18 cellular contexts compared by ENCODE assay signal in the genomic region with DNA sequence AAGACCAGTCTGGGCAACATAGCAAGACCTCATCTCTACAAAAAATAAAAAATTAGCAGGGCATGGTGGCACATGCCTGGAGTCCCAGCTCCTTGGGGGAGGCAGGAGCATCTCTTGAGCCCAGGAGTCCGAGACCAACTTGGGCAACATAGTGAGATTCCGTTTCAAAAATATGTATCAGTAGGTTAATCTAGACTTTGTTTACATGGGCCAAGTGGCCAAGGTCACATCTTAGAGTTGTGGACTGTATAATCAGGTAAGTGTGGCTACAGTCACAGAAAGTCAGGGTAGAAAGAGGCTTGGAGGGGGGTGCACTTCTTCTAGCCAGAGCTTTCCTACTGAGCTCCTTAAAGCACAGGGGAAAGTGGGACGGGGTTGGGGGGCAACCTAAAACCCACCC.
DNase-seq lines count a peak whose midpoint lies in the region; ATAC-seq, FAIRE-seq and TF ChIP-seq lines count a peak whose summit lies in the region.
"Had no signal": no experiment of that assay in that cellular context is flagged by ENCODE, and none has a peak within 500 bp of the region (broad histone marks: within the 10 kb centered on the region; RNA-seq: fewer than 3 reads in every experiment).

No MANE protein-coding gene starts in this region.

- 33 to 38% methylated on average over 3 of the region's 3 CpGs for WGBS in pancreas, 2 donors

- peaks cover 91 to 100% (median 99%) of the 10 kb centered on the region in 10 experiments for H3K4me1 ChIP-seq in BLaER1 treated with 17β-estradiol and CSF1 and Interleukin-3, amounts not matched to agents 10 nM and 100 nM
- H3K4me1 ChIP-seq in Karpas-422 (ENCODE audit: low read length) (peaks cover 97% of the 10 kb centered on the region), pancreas (no peaks in the 10 kb centered on the region)
- H3K4me1 ChIP-seq: SJCRH30 had no signal

- peaks cover 0 to 19% (median 0%) of the 10 kb centered on the region in 11 experiments; a peak in 4 of 22 replicates for H3K36me3 ChIP-seq in BLaER1 treated with 17β-estradiol and CSF1 and Interleukin-3, amounts not matched to agents 10 nM and 100 nM
- H3K36me3 ChIP-seq in Karpas-422 (ENCODE audit: insufficient read depth, low read length): 0 out of 2 replicates have a peak, but pooled peaks cover 4% of the 10 kb centered on the region
- H3K36me3 ChIP-seq in pancreas: no peaks in the 10 kb centered on the region
- H3K36me3 ChIP-seq: SJCRH30 had no signal

- TF ChIP-seq CTCF in WTC11 (IDR thresholded peaks at IDR 0.05) (no peak), pancreas (IDR thresholded peaks at IDR 0.05) (no peak)

- H2AFZ ChIP-seq in Karpas-422 (ENCODE audit: low read length): no peak overlapping the region

- H3K27me3 ChIP-seq in BLaER1 treated with 17β-estradiol and CSF1 and Interleukin-3, amounts not matched to agents 10 nM and 100 nM: no peaks in the 10 kb centered on the region
- no peaks in the 10 kb centered on the region for H3K27me3 ChIP-seq in Karpas-422 (ENCODE audit: low read length)
- no peaks in the 10 kb centered on the region for H3K27me3 ChIP-seq in pancreas
- H3K27me3 ChIP-seq: SJCRH30 had no signal

- ATAC-seq in WTC11 (no peak), pancreas (peak in 3 of 4 donors; percentile 30 to 80 (median 69)), HG03139 (IDR thresholded peaks at IDR 0.05; ENCODE audit: unreplicated experiment) (no peak)
- no peak for ATAC-seq in activated T-helper 17 cell treated with anti-CD3 and anti-CD28 coated beads, Interleukin-2, amount 50 U/mL, for 72 hours (replicated peaks)
- ATAC-seq: CD8-positive, alpha-beta T cell; Panc1 had no signal

- no peaks in the 10 kb centered on the region for H3K9me2 ChIP-seq in Karpas-422 (replicated peaks; ENCODE audit: insufficient read depth, low read length)

- FAIRE-seq in pancreas (lab: Jason Lieb, UNC): no peak
- FAIRE-seq: A204.1, H54, HTR-8/SVneo had no signal

- CTCF ChIA-PET in WTC11 (lab: Charles Lee): interaction anchor here (0.6 kb wide), 1 partner anchor 685 kb away, joined by 5 read pairs; no protein-coding TSS in a partner anchor

- intact Hi-C loops in pancreas (cut with DNase I): no loop called here

- H3K9me3 Mint-ChIP-seq in WTC11: no peaks in the 10 kb centered on the region
- no peaks in the 10 kb centered on the region for H3K9me3 Mint-ChIP-seq in activated T-helper 17 cell treated with anti-CD3 and anti-CD28 coated beads, Interleukin-2, amount 50 U/mL, for 72 hours
- H3K9me3 Mint-ChIP-seq in activated naive CD8-positive, alpha-beta T cell treated with anti-CD3 and anti-CD28 coated beads for 36 hours: no peaks in the 10 kb centered on the region
- H3K9me3 Mint-ChIP-seq: CD8-positive, alpha-beta T cell had no signal

- H3K4me1 Mint-ChIP-seq in WTC11: peaks cover 55% of the 10 kb centered on the region
- no peaks in the 10 kb centered on the region for H3K4me1 Mint-ChIP-seq in activated T-helper 17 cell treated with anti-CD3 and anti-CD28 coated beads, Interleukin-2, amount 50 U/mL, for 72 hours
- H3K4me1 Mint-ChIP-seq in activated naive CD8-positive, alpha-beta T cell treated with anti-CD3 and anti-CD28 coated beads for 36 hours: peaks cover 25% of the 10 kb centered on the region

- POLR2A ChIA-PET in WTC11 (lab: Charles Lee): interaction anchor here (0.5 kb wide), 1 partner anchor 186 kb away, joined by 3 read pairs; no protein-coding TSS in a partner anchor

- no peaks in the 10 kb centered on the region for H3K27me3 Mint-ChIP-seq in WTC11 (ENCODE audit: low read depth)
- no peaks in the 10 kb centered on the region for H3K27me3 Mint-ChIP-seq in activated T-helper 17 cell treated with anti-CD3 and anti-CD28 coated beads, Interleukin-2, amount 50 U/mL, for 72 hours
- no peaks in the 10 kb centered on the region for H3K27me3 Mint-ChIP-seq in activated naive CD8-positive, alpha-beta T cell treated with anti-CD3 and anti-CD28 coated beads for 36 hours

- H4K20me1 ChIP-seq in BLaER1 treated with 17β-estradiol and CSF1 and Interleukin-3, amounts not matched to agents 10 nM and 100 nM: peaks cover 7 to 95% (median 60%) of the 10 kb centered on the region in 11 experiments; a peak in 20 of 22 replicates
- H4K20me1 ChIP-seq in Karpas-422 (ENCODE audit: insufficient read depth, low read depth, low read length): no peaks in the 10 kb centered on the region

- H3K27ac ChIP-seq in BLaER1 treated with 17β-estradiol and CSF1 and Interleukin-3, amounts not matched to agents 10 nM and 100 nM: peak overlapping the region in 10 of 11 experiments; percentile 61 to 90 (median 72); a peak in 18 of 22 replicates
- H3K27ac ChIP-seq in Karpas-422 (ENCODE audit: low read length) (peak overlapping the region; percentile 96), pancreas (no peak overlapping the region)
- H3K27ac ChIP-seq: SJCRH30 had no signal

- peaks cover 48% of the 10 kb centered on the region for H3K79me2 ChIP-seq in Karpas-422 (ENCODE audit: low read length)

- H3K36me3 Mint-ChIP-seq in WTC11: peaks cover 3% of the 10 kb centered on the region
- H3K36me3 Mint-ChIP-seq in activated T-helper 17 cell treated with anti-CD3 and anti-CD28 coated beads, Interleukin-2, amount 50 U/mL, for 72 hours (ENCODE audit: low read depth): no peaks in the 10 kb centered on the region
- no peaks in the 10 kb centered on the region for H3K36me3 Mint-ChIP-seq in activated naive CD8-positive, alpha-beta T cell treated with anti-CD3 and anti-CD28 coated beads for 36 hours

- peak overlapping the region; percentile 49; the same call in 1 of the 2 replicates for H3K27ac Mint-ChIP-seq in WTC11
- no peak overlapping the region for H3K27ac Mint-ChIP-seq in activated T-helper 17 cell treated with anti-CD3 and anti-CD28 coated beads, Interleukin-2, amount 50 U/mL, for 72 hours
- H3K27ac Mint-ChIP-seq in activated naive CD8-positive, alpha-beta T cell treated with anti-CD3 and anti-CD28 coated beads for 36 hours: no peak overlapping the region

- H3K9me3 ChIP-seq in BLaER1 treated with 17β-estradiol and CSF1 and Interleukin-3, amounts not matched to agents 10 nM and 100 nM (replicated peaks in 1 of 11): no peaks in the 10 kb centered on the region
- H3K9me3 ChIP-seq in Karpas-422 (ENCODE audit: low read length): no peaks in the 10 kb centered on the region
- H3K9me3 ChIP-seq in pancreas: no peaks in the 10 kb centered on the region
- H3K9me3 ChIP-seq: SJCRH30 had no signal

- no peak overlapping the region for H3K4me3 Mint-ChIP-seq in WTC11
- no peak overlapping the region for H3K4me3 Mint-ChIP-seq in activated T-helper 17 cell treated with anti-CD3 and anti-CD28 coated beads, Interleukin-2, amount 50 U/mL, for 72 hours
- H3K4me3 Mint-ChIP-seq in activated naive CD8-positive, alpha-beta T cell treated with anti-CD3 and anti-CD28 coated beads for 36 hours: no peak overlapping the region

- peak overlapping the region in 1 of 10 experiments; percentile 10; a peak in 1 of 20 replicates for H3K4me3 ChIP-seq in BLaER1 treated with 17β-estradiol and CSF1 and Interleukin-3, amounts not matched to agents 10 nM and 100 nM
- H3K4me3 ChIP-seq in Karpas-422 (ENCODE audit: low read length) (peak overlapping the region; percentile 35), pancreas (no peak overlapping the region)
- H3K4me3 ChIP-seq: SJCRH30 had no signal

- H3K4me2 ChIP-seq in BLaER1 treated with 17β-estradiol and CSF1 and Interleukin-3, amounts not matched to agents 10 nM and 100 nM: peak overlapping the region; percentile 68 to 94 (median 85)
- peak overlapping the region; percentile 59 for H3K4me2 ChIP-seq in Karpas-422 (ENCODE audit: low read depth, low read length, poor library complexity, severe bottlenecking)

- H3K9ac ChIP-seq in BLaER1 treated with 17β-estradiol and CSF1 and Interleukin-3, amounts not matched to agents 10 nM and 100 nM: peak overlapping the region in 9 of 11 experiments; percentile 50 to 79 (median 69); a peak in 14 of 22 replicates
- peak overlapping the region; percentile 87 for H3K9ac ChIP-seq in Karpas-422 (ENCODE audit: low read length)

- peak; percentile 58 for DNase-seq in Karpas-422
- no peak for DNase-seq in WTC11 (ENCODE audit: low spot score)
- DNase-seq in pancreas: no peak
- DNase-seq in activated naive CD8-positive, alpha-beta T cell treated with anti-CD3 and anti-CD28 coated beads for 36 hours: no peak
- DNase-seq: CD8-positive, alpha-beta T cell; NCI-H1417; NCI-H187; NCI-H2107; NCI-H510A; NCI-H748 treated with DMSO at 0.1 percent for 48 hours; SJCRH30 had no signal

TF ChIP-seq in WTC11, 78 proteins besides CTCF, POLR2A, EP300 and RAD21:
- TF ChIP-seq TEAD1 (CRISPR knock-in tag; IDR thresholded peaks at IDR 0.05) (no peak), OVOL2 (CRISPR knock-in tag; IDR thresholded peaks at IDR 0.05; ENCODE audit: borderline replicate concordance) (no peak), MXD4 (CRISPR knock-in tag; IDR thresholded peaks at IDR 0.05; ENCODE audit: borderline replicate concordance) (no peak), FOXP1 (CRISPR knock-in tag; IDR thresholded peaks at IDR 0.05; ENCODE audit: borderline replicate concordance) (no peak)
- TF ChIP-seq, protein P1, sequence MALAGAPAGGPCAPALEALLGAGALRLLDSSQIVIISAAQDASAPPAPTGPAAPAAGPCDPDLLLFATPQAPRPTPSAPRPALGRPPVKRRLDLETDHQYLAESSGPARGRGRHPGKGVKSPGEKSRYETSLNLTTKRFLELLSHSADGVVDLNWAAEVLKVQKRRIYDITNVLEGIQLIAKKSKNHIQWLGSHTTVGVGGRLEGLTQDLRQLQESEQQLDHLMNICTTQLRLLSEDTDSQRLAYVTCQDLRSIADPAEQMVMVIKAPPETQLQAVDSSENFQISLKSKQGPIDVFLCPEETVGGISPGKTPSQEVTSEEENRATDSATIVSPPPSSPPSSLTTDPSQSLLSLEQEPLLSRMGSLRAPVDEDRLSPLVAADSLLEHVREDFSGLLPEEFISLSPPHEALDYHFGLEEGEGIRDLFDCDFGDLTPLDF (CRISPR knock-in tag; IDR thresholded peaks at IDR 0.05): no peak
- TF ChIP-seq, protein P2, sequence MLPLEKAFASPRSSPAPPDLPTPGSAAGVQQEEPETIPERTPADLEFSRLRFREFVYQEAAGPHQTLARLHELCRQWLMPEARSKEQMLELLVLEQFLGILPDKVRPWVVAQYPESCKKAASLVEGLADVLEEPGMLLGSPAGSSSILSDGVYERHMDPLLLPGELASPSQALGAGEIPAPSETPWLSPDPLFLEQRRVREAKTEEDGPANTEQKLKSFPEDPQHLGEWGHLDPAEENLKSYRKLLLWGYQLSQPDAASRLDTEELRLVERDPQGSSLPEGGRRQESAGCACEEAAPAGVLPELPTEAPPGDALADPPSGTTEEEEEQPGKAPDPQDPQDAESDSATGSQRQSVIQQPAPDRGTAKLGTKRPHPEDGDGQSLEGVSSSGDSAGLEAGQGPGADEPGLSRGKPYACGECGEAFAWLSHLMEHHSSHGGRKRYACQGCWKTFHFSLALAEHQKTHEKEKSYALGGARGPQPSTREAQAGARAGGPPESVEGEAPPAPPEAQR (CRISPR knock-in tag; IDR thresholded peaks at IDR 0.05): no peak

Comparison
In these comparisons a context has a peak if more than half of its experiments do, and no peak if none do; other contexts are left out.
1. H3K27ac ChIP-seq: peak in BLaER1 treated with 17β-estradiol and CSF1 and Interleukin-3, amounts not matched to agents 10 nM and 100 nM (10 of 11) and Karpas-422 (single experiment); none in pancreas (0 of 4).
2. ATAC-seq: peak in pancreas (3 of 4); none in WTC11 (single experiment), activated T-helper 17 cell treated with anti-CD3 and anti-CD28 coated beads, Interleukin-2, amount 50 U/mL, for 72 hours (single experiment) and HG03139 (single experiment).